In the genomic region with DNA sequence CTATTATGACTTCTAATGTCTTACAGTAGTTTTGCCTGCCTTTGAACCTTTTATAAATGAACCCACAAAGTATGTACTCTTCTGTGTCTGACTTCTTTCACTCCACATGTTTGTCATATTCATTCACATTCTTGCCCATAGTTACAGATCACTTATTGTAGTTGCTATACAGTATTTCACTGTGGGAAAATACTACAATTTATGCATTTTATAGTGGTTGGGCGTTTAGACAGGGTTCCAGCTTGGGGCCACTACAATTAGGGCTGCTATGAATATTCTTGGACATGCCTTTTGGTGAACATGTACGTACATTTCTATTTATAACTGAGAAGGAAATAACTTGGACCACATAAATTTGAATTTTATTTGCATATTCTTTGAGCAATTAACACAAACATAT, we compare ENCODE assay signal across 21 cellular contexts. TPM values are rescaled to one million over a fixed set of nuclear protein-coding genes. Genes with fewer than 3 reads are reported as not detected.
DNase-seq lines count a peak whose midpoint lies in the region; ATAC-seq and TF ChIP-seq lines count a peak whose summit lies in the region.
"Had no signal": no experiment of that assay in that cellular context is flagged by ENCODE, and none has a peak within 500 bp of the region (broad histone marks: within the 10 kb centered on the region; RNA-seq: fewer than 3 reads in every experiment).

No MANE protein-coding gene starts in this region.

- no peaks in the 10 kb centered on the region for H3K79me2 ChIP-seq in OCI-LY7 (ENCODE audit: insufficient read depth, low read depth, low read length)

- H3K36me3 ChIP-seq in HEK293 (ENCODE audit: control insufficient read depth in 2 of 2, insufficient read depth in 1 of 2, low read length in 2 of 2), result no peaks in the 10 kb centered on the region
- no peaks in the 10 kb centered on the region for H3K36me3 ChIP-seq in OCI-LY7 (ENCODE audit: insufficient read depth, low read length)
- H3K36me3 ChIP-seq in CD8-positive, alpha-beta T cell (ENCODE audit: insufficient read depth, low read length), result no peaks in the 10 kb centered on the region
- H3K36me3 ChIP-seq: BLaER1 had no signal

- H3K4me1 ChIP-seq in HEK293 (ENCODE audit: control insufficient read depth, insufficient read depth, low read length) (peaks cover 16% of the 10 kb centered on the region), OCI-LY7 (ENCODE audit: insufficient read depth, low read length, poor library complexity, severe bottlenecking) (peaks cover 37% of the 10 kb centered on the region)
- peaks cover 11% of the 10 kb centered on the region for H3K4me1 ChIP-seq in CD8-positive, alpha-beta T cell (ENCODE audit: insufficient read depth, low read length)

- H2AFZ ChIP-seq in OCI-LY7 (ENCODE audit: low read length), result no peak overlapping the region

- no peak overlapping the region for H3K4me3 Mint-ChIP-seq in CD8-positive, alpha-beta T cell

- peak overlapping the region; percentile 29; the same call in 1 of the 2 replicates for H3K4me2 ChIP-seq in OCI-LY7 (ENCODE audit: low read length)
- H3K4me2 ChIP-seq: SK-N-SH had no signal

- H3K9me3 Mint-ChIP-seq in CD8-positive, alpha-beta T cell, result no peaks in the 10 kb centered on the region

- H3K4me3 ChIP-seq in AG10803 (ENCODE audit: low read length), result no peak overlapping the region
- no peak overlapping the region for H3K4me3 ChIP-seq in HEK293 (ENCODE audit: low read depth, low read length)
- H3K4me3 ChIP-seq in OCI-LY7 (ENCODE audit: low read depth, low read length, poor library complexity, severe bottlenecking), result no peak overlapping the region
- H3K4me3 ChIP-seq in CD8-positive, alpha-beta T cell (ENCODE audit: low read depth, low read length), result no peak overlapping the region
- H3K4me3 ChIP-seq: BLaER1, K562 had no signal

- no peaks in the 10 kb centered on the region for H3K9me3 ChIP-seq in HEK293 (ENCODE audit: control insufficient read depth, insufficient read depth, low read depth, low read length)
- no peaks in the 10 kb centered on the region for H3K9me3 ChIP-seq in OCI-LY7 (ENCODE audit: low read length)
- no peaks in the 10 kb centered on the region for H3K9me3 ChIP-seq in CD8-positive, alpha-beta T cell (ENCODE audit: low read length)
- H3K9me3 ChIP-seq: BLaER1, SK-N-SH had no signal

- DNase-seq in AG10803 (ENCODE audit: low read depth) (peak; percentile 24), OCI-LY7 (ENCODE audit: low spot score) (no peak), fibroblast of peridontal ligament (ENCODE audit: extremely low read depth) (peak; percentile 35), NCI-H2196 treated with DMSO at 0.1 percent for 48 hours (lab: John Stamatoyannopoulos, UW; ENCODE audit: unreplicated experiment) (no peak), NCI-H446 (lab: John Stamatoyannopoulos, UW) (no peak)
- DNase-seq in CD8-positive, alpha-beta T cell, result no peak
- DNase-seq: DND-41, GDM1, GOT3, NCI-H1417, NCI-H187, NCI-H345, PC-3, RPMI8226, SHP77 treated with DMSO at 0.1 percent for 48 hours, SK-N-SH had no signal

- no peaks in the 10 kb centered on the region for H3K27me3 Mint-ChIP-seq in CD8-positive, alpha-beta T cell (ENCODE audit: low read depth)

- intact Hi-C loops in OCI-LY7 (cut with micrococcal nuclease; ENCODE audit: unreplicated experiment), result no loop called here
- intact Hi-C loops in CD8-positive, alpha-beta T cell (cut with DNase I, micrococcal nuclease), result no loop called here

- H3K4me1 Mint-ChIP-seq in CD8-positive, alpha-beta T cell (ENCODE audit: low read depth), result peaks cover 27% of the 10 kb centered on the region

- no peaks in the 10 kb centered on the region for H3K27me3 ChIP-seq in CD8-positive, alpha-beta T cell (ENCODE audit: insufficient read depth, low read length)
- H3K27me3 ChIP-seq: BLaER1 had no signal

- H3K9me2 ChIP-seq in OCI-LY7 (ENCODE audit: insufficient read depth, low read length), result no peaks in the 10 kb centered on the region
- H3K9me2 ChIP-seq: SK-N-SH had no signal

- POLR2A ChIA-PET in HEK293 (lab: Yijun Ruan, JAX), result interaction anchor here (5.0 kb wide), 1 partner anchor 15 kb away, joined by 69 read pairs; a partner anchor contains a TSS
- POLR2A ChIA-PET in OCI-LY7 (lab: Charles Lee), result interaction anchor here (4.5 kb wide), 1 partner anchor 15 kb away, joined by 22 read pairs; a partner anchor contains a TSS
- POLR2A ChIA-PET in CD8-positive, alpha-beta T cell (lab: Charles Lee), result interaction anchor here (2.0 kb wide), 1 partner anchor 8 kb away, joined by 4 read pairs; no protein-coding TSS in a partner anchor

- H3K27ac Mint-ChIP-seq in CD8-positive, alpha-beta T cell, result no peak overlapping the region

- H3K27ac ChIP-seq in HEK293 (ENCODE audit: extremely low read depth, low read depth, low read length), result no peak overlapping the region
- no peak overlapping the region for H3K27ac ChIP-seq in OCI-LY7 (ENCODE audit: low read depth, low read length, poor library complexity, severe bottlenecking)
- H3K27ac ChIP-seq in CD8-positive, alpha-beta T cell (ENCODE audit: low read depth, low read length), result no peak overlapping the region
- H3K27ac ChIP-seq: BLaER1 had no signal

- no peaks in the 10 kb centered on the region for H3K36me3 Mint-ChIP-seq in CD8-positive, alpha-beta T cell

- CTCF ChIA-PET in HEK293 (lab: Yijun Ruan, JAX), result interaction anchor here (0.6 to 0.8 kb wide), 2 partner anchors 21 to 47 kb away, joined by 3 read pairs; no protein-coding TSS in a partner anchor
- CTCF ChIA-PET in OCI-LY7 (lab: Charles Lee; ENCODE audit: unreplicated experiment), result no interaction called here
- CTCF ChIA-PET in CD8-positive, alpha-beta T cell (lab: Charles Lee), result no interaction called here

- BruUV-seq in OCI-LY7 (replicated peaks; lab: Mats Ljungman, UMichigan), result no TSS peak

- no peak for ATAC-seq in CD8-positive, alpha-beta T cell
- no peak for ATAC-seq in GM18870 (IDR thresholded peaks at IDR 0.05; ENCODE audit: unreplicated experiment)
- ATAC-seq: HCT116, K562, PC-3 had no signal

- no peaks in the 10 kb centered on the region for H4K20me1 ChIP-seq in OCI-LY7 (ENCODE audit: insufficient read depth, low read length)
- H4K20me1 ChIP-seq: BLaER1 had no signal

- TF ChIP-seq CTCF in AG10803 (conservative IDR thresholded peaks at IDR 0.05; ENCODE audit: low read length) (no peak), HEK293 (tag by site-specific recombination; IDR thresholded peaks at IDR 0.05) (no peak), OCI-LY7 (conservative IDR thresholded peaks at IDR 0.05; ENCODE audit: low read length) (no peak)
- no peak for TF ChIP-seq CTCF in CD8-positive, alpha-beta T cell (IDR thresholded peaks at IDR 0.05)

TF ChIP-seq in HEK293, 187 proteins besides CTCF, POLR2A, EP300 and RAD21:
- TF ChIP-seq, protein P1, sequence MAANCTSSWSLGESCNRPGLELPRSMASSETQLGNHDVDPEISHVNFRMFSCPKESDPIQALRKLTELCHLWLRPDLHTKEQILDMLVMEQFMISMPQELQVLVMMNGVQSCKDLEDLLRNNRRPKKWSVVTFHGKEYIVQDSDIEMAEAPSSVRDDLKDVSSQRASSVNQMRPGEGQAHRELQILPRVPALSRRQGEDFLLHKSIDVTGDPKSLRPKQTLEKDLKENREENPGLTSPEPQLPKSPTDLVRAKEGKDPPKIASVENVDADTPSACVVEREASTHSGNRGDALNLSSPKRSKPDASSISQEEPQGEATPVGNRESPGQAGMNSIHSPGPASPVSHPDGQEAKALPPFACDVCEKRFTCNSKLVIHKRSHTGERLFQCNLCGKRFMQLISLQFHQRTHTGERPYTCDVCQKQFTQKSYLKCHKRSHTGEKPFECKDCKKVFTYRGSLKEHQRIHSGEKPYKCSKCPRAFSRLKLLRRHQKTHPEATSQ (tag by site-specific recombination; IDR thresholded peaks at IDR 0.05), result no peak
- TF ChIP-seq, protein P2, sequence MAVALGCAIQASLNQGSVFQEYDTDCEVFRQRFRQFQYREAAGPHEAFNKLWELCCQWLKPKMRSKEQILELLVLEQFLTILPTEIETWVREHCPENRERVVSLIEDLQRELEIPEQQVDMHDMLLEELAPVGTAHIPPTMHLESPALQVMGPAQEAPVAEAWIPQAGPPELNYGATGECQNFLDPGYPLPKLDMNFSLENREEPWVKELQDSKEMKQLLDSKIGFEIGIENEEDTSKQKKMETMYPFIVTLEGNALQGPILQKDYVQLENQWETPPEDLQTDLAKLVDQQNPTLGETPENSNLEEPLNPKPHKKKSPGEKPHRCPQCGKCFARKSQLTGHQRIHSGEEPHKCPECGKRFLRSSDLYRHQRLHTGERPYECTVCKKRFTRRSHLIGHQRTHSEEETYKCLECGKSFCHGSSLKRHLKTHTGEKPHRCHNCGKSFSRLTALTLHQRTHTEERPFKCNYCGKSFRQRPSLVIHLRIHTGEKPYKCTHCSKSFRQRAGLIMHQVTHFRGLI (tag by site-specific recombination; IDR thresholded peaks at IDR 0.05), result peak; percentile 72

RNA-seq across cellular contexts. Expression of a gene that starts 15.5 kb away (rescaled TPM):
- 22.9 and 25.4 TPM in 2 replicates for total RNA-seq in OCI-LY7 (2014; rRNA removed; shearing (Covaris generic))
- total RNA-seq in OCI-LY7 (2022), result 21.1 and 23.3 TPM in 2 replicates
- total RNA-seq in CD8-positive, alpha-beta T cell, result 100 to 1,000 TPM in 1 of 2 experiments, 10 to 100 TPM in 1; 96.2 to 101 TPM

Comparison
In these comparisons a context has a peak if more than half of its experiments do, and no peak if none do; other contexts are left out.
1. DNase-seq: peak in AG10803 (single experiment) and fibroblast of peridontal ligament (single experiment); none in OCI-LY7 (single experiment), CD8-positive, alpha-beta T cell (0 of 7), NCI-H2196 treated with DMSO at 0.1 percent for 48 hours (single experiment) and NCI-H446 (0 of 2).